Comparison of ENCODE assay signal across 9 cellular contexts in genomic region chr22:30485362-30485988, GRCh38. TPM values are rescaled to one million over a fixed set of nuclear protein-coding genes. Genes with fewer than 3 reads are reported as not detected.
DNase-seq lines count a peak whose midpoint lies in the region.
"Had no signal": no experiment of that assay in that cellular context is flagged by ENCODE, and none has a peak within 500 bp of the region (broad histone marks: within the 10 kb centered on the region; RNA-seq: fewer than 3 reads in every experiment).

No MANE protein-coding gene starts in this region.

- intact Hi-C loops in activated CD4-positive, alpha-beta memory T cell treated with anti-CD3 and anti-CD28 coated beads for 36 hours (cut with micrococcal nuclease) = loop anchor here (1.0 to 2.0 kb wide), 3 partner anchors 41 to 197 kb away; partner anchors contain the start of gene CASTOR1

- POLR2A ChIA-PET in activated CD4-positive, alpha-beta memory T cell treated with anti-CD3 and anti-CD28 coated beads for 36 hours (lab: Charles Lee) = no interaction called here

- no peak overlapping the region for H3K27ac Mint-ChIP-seq in activated CD4-positive, alpha-beta memory T cell treated with anti-CD3 and anti-CD28 coated beads for 36 hours

- DNase-seq in SIG-M5 treated with dmso at 0.1 percent for 504 hours (lab: John Stamatoyannopoulos, UW; ENCODE audit: unreplicated experiment) (peak; percentile 38), SIG-M5 (lab: John Stamatoyannopoulos, UW) (no peak), NCI-H1105 treated with DMSO at 0.1 percent for 48 hours (lab: John Stamatoyannopoulos, UW) (peak; percentile 24), ecto neural progenitor cell (ENCODE audit: low spot score) (peak; percentile 85), lung microvascular endothelial cell (ENCODE audit: low read depth in 2 of 2) (peak; percentile 53 to 59), NCI-H226 (no peak)
- DNase-seq in activated CD4-positive, alpha-beta memory T cell treated with anti-CD3 and anti-CD28 coated beads for 36 hours = peak; percentile 83
- DNase-seq in stimulated activated CD8-positive, alpha-beta memory T cell treated with anti-CD3 and anti-CD28 coated beads, Interleukin-15, amount 100 ng/mL, for 1 hour (ENCODE audit: low read depth) = peak; percentile 60

- no peaks in the 10 kb centered on the region for H3K9me3 Mint-ChIP-seq in activated CD4-positive, alpha-beta memory T cell treated with anti-CD3 and anti-CD28 coated beads for 36 hours

- H3K36me3 Mint-ChIP-seq in activated CD4-positive, alpha-beta memory T cell treated with anti-CD3 and anti-CD28 coated beads for 36 hours = no peaks in the 10 kb centered on the region

- CTCF ChIA-PET in activated CD4-positive, alpha-beta memory T cell treated with anti-CD3 and anti-CD28 coated beads for 36 hours (lab: Charles Lee) = interaction anchor here (0.7 to 5.5 kb wide), 21 partner anchors 9 to 271 kb away, joined by 3 to 98 read pairs (median 4); partner anchors contain the start of genes CASTOR1, RNF215 and SEC14L2

- H3K4me3 Mint-ChIP-seq in activated CD4-positive, alpha-beta memory T cell treated with anti-CD3 and anti-CD28 coated beads for 36 hours = no peak overlapping the region

- H3K4me1 Mint-ChIP-seq in activated CD4-positive, alpha-beta memory T cell treated with anti-CD3 and anti-CD28 coated beads for 36 hours (ENCODE audit: low read depth) = no peaks in the 10 kb centered on the region

- H3K27me3 Mint-ChIP-seq in activated CD4-positive, alpha-beta memory T cell treated with anti-CD3 and anti-CD28 coated beads for 36 hours = no peaks in the 10 kb centered on the region

RNA-seq across cellular contexts. Expression of gene SEC14L3, which starts 13.7 kb away (rescaled TPM):
- not detected for total RNA-seq in activated CD4-positive, alpha-beta memory T cell treated with anti-CD3 and anti-CD28 coated beads for 36 hours
- total RNA-seq in lung microvascular endothelial cell = not detected in 2 replicates
- total RNA-seq: subcutaneous adipose tissue had no signal

RNA-seq across cellular contexts. Expression of gene SEC14L4, which starts 20.0 kb away (rescaled TPM):
- not detected for total RNA-seq in activated CD4-positive, alpha-beta memory T cell treated with anti-CD3 and anti-CD28 coated beads for 36 hours
- not detected in 2 replicates for total RNA-seq in lung microvascular endothelial cell
- total RNA-seq: subcutaneous adipose tissue had no signal

RNA-seq across cellular contexts. Expression of gene MTFP1, which starts 59.9 kb away (rescaled TPM):
- 10 to 100 TPM; 50.5 to 54.5 TPM for total RNA-seq in activated CD4-positive, alpha-beta memory T cell treated with anti-CD3 and anti-CD28 coated beads for 36 hours
- total RNA-seq in lung microvascular endothelial cell = 17.7 and 24.0 TPM in 2 replicates

Comparison
In these comparisons a context has a peak if more than half of its experiments do, and no peak if none do; other contexts are left out.
1. DNase-seq: peak in SIG-M5 treated with dmso at 0.1 percent for 504 hours (single experiment), NCI-H1105 treated with DMSO at 0.1 percent for 48 hours (single experiment), activated CD4-positive, alpha-beta memory T cell treated with anti-CD3 and anti-CD28 coated beads for 36 hours (single experiment), ecto neural progenitor cell (single experiment), lung microvascular endothelial cell (2 of 2) and stimulated activated CD8-positive, alpha-beta memory T cell treated with anti-CD3 and anti-CD28 coated beads, Interleukin-15, amount 100 ng/mL, for 1 hour (single experiment); none in SIG-M5 (single experiment) and NCI-H226 (single experiment).